Comparison of ENCODE assay signal across 8 cellular contexts in the genomic region with DNA sequence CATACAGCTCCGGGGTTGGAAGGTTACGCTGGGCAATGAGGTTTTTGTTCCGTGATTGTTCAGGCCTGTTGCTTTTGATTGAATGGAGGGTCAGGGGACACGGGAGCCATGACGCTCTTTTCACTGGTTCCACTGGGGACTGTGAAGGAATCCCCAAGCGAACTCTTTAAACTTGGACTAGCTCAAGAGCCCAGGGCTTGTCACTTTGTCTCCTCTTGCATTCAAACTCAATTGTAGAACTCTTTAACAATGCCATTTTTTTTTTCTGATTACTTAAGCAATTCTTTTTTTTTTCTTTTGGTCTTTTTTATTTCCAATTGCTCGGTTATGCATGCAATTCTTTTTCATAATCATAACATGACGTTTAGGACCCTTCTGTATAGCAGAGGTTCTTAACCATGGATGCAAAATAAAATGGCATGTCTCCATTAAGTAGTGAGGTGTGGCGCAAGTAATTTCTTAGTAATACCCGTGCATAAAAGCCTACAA. TPM values are rescaled to one million over a fixed set of nuclear protein-coding genes. Genes with fewer than 3 reads are reported as not detected.
DNase-seq lines count a peak whose midpoint lies in the region; ATAC-seq and TF ChIP-seq lines count a peak whose summit lies in the region.

No MANE protein-coding gene starts in this region.

- no peak for TF ChIP-seq CTCF in astrocyte of the spinal cord (IDR thresholded peaks at IDR 0.05; ENCODE audit: low read depth, low read length)

- peaks cover 16% of the 10 kb centered on the region for H3K27me3 Mint-ChIP-seq in stimulated activated naive CD8-positive, alpha-beta T cell treated with anti-CD3 and anti-CD28 coated beads, Interleukin-15, Interleukin-2, amounts not matched to agents 100 ng/mL and 50 ng/mL, for 24 hours
- peaks cover 18% of the 10 kb centered on the region for H3K27me3 Mint-ChIP-seq in memory B cell

- no peaks in the 10 kb centered on the region for H3K9me3 ChIP-seq in aorta (ENCODE audit: control insufficient read depth, low read length)

- intact Hi-C loops in aorta (cut with DNase I), result loop anchor here in 1 of 2 donors (2.0 to 10.0 kb wide), 2 partner anchors 81 to 363 kb away; no protein-coding TSS in a partner anchor

- H3K4me1 ChIP-seq in aorta (ENCODE audit: control insufficient read depth in 1 of 2, insufficient read depth in 2 of 2, low read length in 2 of 2), result no peaks in the 10 kb centered on the region

- no peak for ATAC-seq in stimulated activated naive CD8-positive, alpha-beta T cell treated with anti-CD3 and anti-CD28 coated beads, Interleukin-15, Interleukin-2, amounts not matched to agents 100 U/mL and 50 U/mL, for 24 hours
- no peak for ATAC-seq in memory B cell (ENCODE audit: low read depth)
- ATAC-seq in aorta (ENCODE audit: low FRiP score), result no peak
- no peak for ATAC-seq in HG03095 (IDR thresholded peaks at IDR 0.05; ENCODE audit: unreplicated experiment)
- no peak for ATAC-seq in HG03159 (IDR thresholded peaks at IDR 0.05; ENCODE audit: unreplicated experiment)
- ATAC-seq in HG03280 (IDR thresholded peaks at IDR 0.05; ENCODE audit: unreplicated experiment), result no peak

- peak overlapping the region; percentile 84 for H3K27ac Mint-ChIP-seq in stimulated activated naive CD8-positive, alpha-beta T cell treated with anti-CD3 and anti-CD28 coated beads, Interleukin-15, Interleukin-2, amounts not matched to agents 100 ng/mL and 50 ng/mL, for 24 hours
- H3K27ac Mint-ChIP-seq in memory B cell, result no peak overlapping the region

- in situ Hi-C loops in astrocyte of the spinal cord (cut with HindIII; ENCODE audit: low sequenced_read_pairs), result no loop called here

- WGBS in aorta, 2 donors, result 36 to 37% methylated on average over 10 of the region's 10 CpGs

- no peak for DNase-seq in stimulated activated naive CD8-positive, alpha-beta T cell treated with anti-CD3 and anti-CD28 coated beads, Interleukin-15, Interleukin-2, amounts not matched to agents 100 U/mL and 50 U/mL, for 24 hours
- DNase-seq in astrocyte of the spinal cord (ENCODE audit: low read depth, low spot score) (no peak), memory B cell (ENCODE audit: low spot score in 2 of 2) (no peak), aorta (no peak)

- no peaks in the 10 kb centered on the region for H3K36me3 ChIP-seq in aorta (ENCODE audit: control insufficient read depth in 1 of 2, insufficient read depth in 2 of 2, low read length in 1 of 2)

- no peak overlapping the region for H3K27ac ChIP-seq in aorta (ENCODE audit: low read depth in 1 of 2, low read length in 2 of 2)

- peaks cover 21% of the 10 kb centered on the region for H3K4me1 Mint-ChIP-seq in stimulated activated naive CD8-positive, alpha-beta T cell treated with anti-CD3 and anti-CD28 coated beads, Interleukin-15, Interleukin-2, amounts not matched to agents 100 ng/mL and 50 ng/mL, for 24 hours (ENCODE audit: low read depth)
- no peaks in the 10 kb centered on the region for H3K4me1 Mint-ChIP-seq in memory B cell

- no peaks in the 10 kb centered on the region for H3K9me3 Mint-ChIP-seq in stimulated activated naive CD8-positive, alpha-beta T cell treated with anti-CD3 and anti-CD28 coated beads, Interleukin-15, Interleukin-2, amounts not matched to agents 100 ng/mL and 50 ng/mL, for 24 hours
- peaks cover 2% of the 10 kb centered on the region for H3K9me3 Mint-ChIP-seq in memory B cell

- H3K4me3 Mint-ChIP-seq in stimulated activated naive CD8-positive, alpha-beta T cell treated with anti-CD3 and anti-CD28 coated beads, Interleukin-15, Interleukin-2, amounts not matched to agents 100 ng/mL and 50 ng/mL, for 24 hours, result peak overlapping the region; percentile 85
- peak overlapping the region; percentile 62 for H3K4me3 Mint-ChIP-seq in memory B cell

- H3K4me3 ChIP-seq in astrocyte of the spinal cord (ENCODE audit: low read depth, low read length) (peak overlapping the region; percentile 43), aorta (ENCODE audit: low read length in 2 of 2) (peak overlapping the region; percentile 31 to 58)

- no peaks in the 10 kb centered on the region for H3K36me3 Mint-ChIP-seq in stimulated activated naive CD8-positive, alpha-beta T cell treated with anti-CD3 and anti-CD28 coated beads, Interleukin-15, Interleukin-2, amounts not matched to agents 100 ng/mL and 50 ng/mL, for 24 hours (ENCODE audit: low read depth)
- peaks cover 3% of the 10 kb centered on the region for H3K36me3 Mint-ChIP-seq in memory B cell

- no peaks in the 10 kb centered on the region for H3K27me3 ChIP-seq in aorta (ENCODE audit: control insufficient read depth in 1 of 2, insufficient read depth in 2 of 2, low read length in 1 of 2)

RNA-seq across cellular contexts. Expression of a gene that starts 0.4 kb away (rescaled TPM):
- 1 to 10 TPM; 1.5 to 2.6 TPM for total RNA-seq in aorta
- 1 to 10 TPM; 2.4 to 9.9 TPM for polyA plus RNA-seq in aorta

RNA-seq across cellular contexts. Expression of a gene that starts 38.3 kb away (rescaled TPM):
- 1,000 to 10,000 TPM; 1,041 to 1,932 TPM for total RNA-seq in aorta
- 1,000 to 10,000 TPM; 2,289 to 5,298 TPM for polyA plus RNA-seq in aorta
